ENCODE assay signal across 8 cellular contexts in the genomic region with DNA sequence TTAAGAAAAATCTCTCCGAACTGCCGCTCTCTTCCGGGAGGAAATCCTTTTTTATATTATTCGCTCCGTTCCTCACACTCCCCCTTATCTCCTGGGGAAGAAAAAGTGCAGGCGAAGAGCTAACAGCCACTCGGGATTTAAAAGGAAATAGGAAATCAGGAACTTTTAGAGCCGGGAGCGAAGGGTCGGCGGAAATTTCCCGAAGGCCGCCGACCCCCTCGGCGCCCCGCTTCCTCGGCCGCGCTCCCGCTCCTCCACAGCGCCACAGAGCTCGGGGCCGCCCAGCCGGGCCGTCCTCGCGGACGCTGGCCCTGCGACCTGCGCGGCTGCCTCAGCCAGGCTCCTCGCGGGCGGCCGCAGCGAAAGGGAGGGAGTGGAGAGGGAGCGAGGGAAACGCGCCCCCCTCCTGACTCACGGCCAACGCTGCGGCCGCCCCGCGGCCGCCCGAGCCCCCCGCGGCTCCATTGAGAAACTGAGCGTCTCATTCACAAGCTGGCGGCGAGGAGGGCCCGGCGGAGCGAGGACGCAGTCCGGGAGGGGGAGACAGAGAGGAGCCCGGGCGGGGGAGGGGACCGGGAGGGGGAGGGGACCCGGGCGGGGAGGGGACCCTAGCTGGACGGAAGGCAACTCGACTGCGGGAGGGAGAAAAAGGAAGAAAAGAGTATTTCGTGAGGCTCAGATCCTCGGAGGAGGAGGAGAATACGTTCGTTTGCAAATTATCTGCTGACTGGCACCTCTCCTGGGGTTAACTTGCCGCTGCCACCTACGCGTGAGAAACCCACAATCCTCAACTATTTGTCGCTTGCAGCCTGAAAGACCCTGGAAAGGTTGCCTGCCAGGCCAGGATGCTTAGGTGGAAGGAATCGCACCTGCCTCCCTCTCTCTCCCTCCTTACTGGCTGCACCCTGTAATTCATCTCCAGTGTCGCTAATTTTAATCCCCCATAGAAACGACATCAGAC. TPM values are rescaled to one million over a fixed set of nuclear protein-coding genes. Genes with fewer than 3 reads are reported as not detected.
DNase-seq lines count a peak whose midpoint lies in the region; ATAC-seq and TF ChIP-seq lines count a peak whose summit lies in the region.

A gene (minus strand): TSS at position 368 of the 961 bp plus-strand sequence. CDS start 539 bp downstream, outside the sequence.

- 2% methylated on average over 42 to 50 of the region's 77 CpGs for WGBS in thyroid gland, 2 donors

- DNase-seq in DMS 273 (lab: John Stamatoyannopoulos, UW; ENCODE audit: unreplicated experiment) (peak; percentile 86), NAMALWA (ENCODE audit: low spot score) (peak; percentile 83), T follicular helper cell (ENCODE audit: low read depth) (peak; percentile 54), cardiac septum (ENCODE audit: low spot score) (peak; percentile 90), thyroid gland (peak; percentile 83 to 88)
- peak; percentile 80 for DNase-seq in activated naive CD8-positive, alpha-beta T cell treated with anti-CD3 and anti-CD28 coated beads, Interleukin-2, amount 50 U/mL, for 24 hours

- H3K4me3 Mint-ChIP-seq in activated naive CD8-positive, alpha-beta T cell treated with anti-CD3 and anti-CD28 coated beads, Interleukin-2, amount 50 U/mL, for 24 hours, result peak within 1 kb of the TSS; percentile 87

- intact Hi-C loops in cardiac septum (cut with DNase I) (loop anchor here (10.0 kb wide), 1 partner anchor 124 kb away; a partner anchor contains a TSS), thyroid gland (cut with DNase I) (no loop called here)

- no peaks in the 10 kb centered on the region for H3K9me3 Mint-ChIP-seq in activated naive CD8-positive, alpha-beta T cell treated with anti-CD3 and anti-CD28 coated beads, Interleukin-2, amount 50 U/mL, for 24 hours

- H3K36me3 Mint-ChIP-seq in activated naive CD8-positive, alpha-beta T cell treated with anti-CD3 and anti-CD28 coated beads, Interleukin-2, amount 50 U/mL, for 24 hours (ENCODE audit: low read depth), result peaks cover 9% of the 10 kb centered on the region

- H2AFZ ChIP-seq in parathyroid adenoma, result peak within 1 kb of the TSS; percentile 83

- peak within 1 kb of the TSS; percentile 91 for H3K27ac Mint-ChIP-seq in activated naive CD8-positive, alpha-beta T cell treated with anti-CD3 and anti-CD28 coated beads, Interleukin-2, amount 50 U/mL, for 24 hours

- peak; percentile 35 to 72 for TF ChIP-seq POLR2A in thyroid gland (IDR thresholded peaks at IDR 0.05)

- H3K79me2 ChIP-seq in parathyroid adenoma, result peaks cover 7% of the 10 kb centered on the region

- H3K27ac ChIP-seq in parathyroid adenoma (peak within 1 kb of the TSS; percentile 72), thyroid gland (peak within 1 kb of the TSS; percentile 64 to 95 (median 92))

- peak within 1 kb of the TSS; percentile 88 for H3K4me2 ChIP-seq in parathyroid adenoma (ENCODE audit: low read length)

- no peaks in the 10 kb centered on the region for H3K36me3 ChIP-seq in parathyroid adenoma (ENCODE audit: control insufficient read depth, insufficient read depth, low read length)
- no peaks in the 10 kb centered on the region for H3K36me3 ChIP-seq in thyroid gland

- ATAC-seq in GM21737 (IDR thresholded peaks at IDR 0.05; ENCODE audit: unreplicated experiment), result peak; percentile 65
- peak; percentile 89 for ATAC-seq in activated naive CD8-positive, alpha-beta T cell treated with anti-CD3 and anti-CD28 coated beads, Interleukin-2, amount 50 U/mL, for 24 hours

- no peak within 1 kb of the TSS for H3K9ac ChIP-seq in parathyroid adenoma

- H3K27me3 ChIP-seq in parathyroid adenoma (ENCODE audit: control insufficient read depth, insufficient read depth, low read length), result no peaks in the 10 kb centered on the region
- H3K27me3 ChIP-seq in thyroid gland, result no peaks in the 10 kb centered on the region

- H3K27me3 Mint-ChIP-seq in activated naive CD8-positive, alpha-beta T cell treated with anti-CD3 and anti-CD28 coated beads, Interleukin-2, amount 50 U/mL, for 24 hours, result no peaks in the 10 kb centered on the region

- no peaks in the 10 kb centered on the region for H3K4me1 ChIP-seq in parathyroid adenoma
- peaks cover 11 to 20% of the 10 kb centered on the region in 2 donors for H3K4me1 ChIP-seq in thyroid gland

- peaks cover 19% of the 10 kb centered on the region for H3K4me1 Mint-ChIP-seq in activated naive CD8-positive, alpha-beta T cell treated with anti-CD3 and anti-CD28 coated beads, Interleukin-2, amount 50 U/mL, for 24 hours

- no peaks in the 10 kb centered on the region for H3K9me3 ChIP-seq in parathyroid adenoma (ENCODE audit: control insufficient read depth, low read length)
- no peaks in the 10 kb centered on the region for H3K9me3 ChIP-seq in thyroid gland

- H3K4me3 ChIP-seq in parathyroid adenoma (ENCODE audit: low read depth, low read length), result peak within 1 kb of the TSS; percentile 65
- peak within 1 kb of the TSS; percentile 41 to 99 (median 93) for H3K4me3 ChIP-seq in thyroid gland (replicated peaks in 1 of 3)

- TF ChIP-seq CTCF in parathyroid adenoma (IDR thresholded peaks at IDR 0.05) (peak; percentile 23), thyroid gland (IDR thresholded peaks at IDR 0.05) (peak in 2 of 6 experiments; percentile 4 to 60)

RNA-seq across cellular contexts. Expression of the gene that starts here (rescaled TPM):
- total RNA-seq in cardiac septum, result 8.8 TPM
- 10 to 100 TPM; 66.4 to 83.5 (median 73.6) TPM for total RNA-seq in thyroid gland

Comparison
In these comparisons a context has a peak if more than half of its experiments do, and no peak if none do; other contexts are left out.
1. Peak in every context shown above with its lines: DNase-seq, ATAC-seq, H3K4me3 ChIP-seq and H3K27ac ChIP-seq.